37 cellular contexts compared by ENCODE assay signal in the genomic region with DNA sequence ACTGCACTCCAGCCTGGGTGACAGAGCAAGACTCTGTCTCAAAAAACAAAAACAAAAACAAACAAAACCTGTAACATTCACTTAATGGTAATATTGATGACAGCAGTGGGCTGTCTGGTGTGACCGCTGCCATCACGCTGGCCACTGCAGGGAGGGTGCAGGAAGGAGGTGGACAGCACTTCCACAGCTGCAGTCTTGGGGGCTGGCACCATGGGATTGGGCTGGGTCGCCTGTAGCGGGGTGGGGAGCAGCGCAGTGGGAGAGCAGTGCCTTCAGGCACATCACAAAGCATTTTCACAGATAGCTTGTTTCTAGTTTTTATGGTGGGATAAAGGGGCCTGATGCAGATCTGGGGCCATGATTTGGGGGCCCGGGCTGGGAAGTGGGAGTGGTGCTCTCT. TPM values are rescaled to one million over a fixed set of nuclear protein-coding genes. Genes with fewer than 3 reads are reported as not detected.
"Had no signal": no experiment of that assay in that cellular context is flagged by ENCODE, and none has a peak within 500 bp of the region (broad histone marks: within the 10 kb centered on the region; RNA-seq: fewer than 3 reads in every experiment).

No MANE protein-coding gene starts in this region.

- H3K36me3 ChIP-seq: ascending aorta, brain microvascular endothelial cell, breast epithelium had no signal

- H3K36me3 Mint-ChIP-seq: activated CD4-positive, alpha-beta memory T cell treated with anti-CD3 and anti-CD28 coated beads for 36 hours; activated naive CD4-positive, alpha-beta T cell treated with anti-CD3 and anti-CD28 coated beads, Interleukin-2, amount 10 ng/mL, durations not matched to agents 7 days and 5 days had no signal

- H3K4me3 ChIP-seq: ascending aorta, body of pancreas, breast epithelium had no signal

- H3K4me3 Mint-ChIP-seq: activated B cell treated with CpG ODN at 0.5 μM for 24 hours; activated CD4-positive, alpha-beta memory T cell treated with anti-CD3 and anti-CD28 coated beads for 36 hours; activated CD4-positive, alpha-beta T cell treated with anti-CD3 and anti-CD28 coated beads, Interleukin-2, amount 10 ng/mL, durations not matched to agents 24 days and 14 days; activated CD8-positive, alpha-beta T cell treated with anti-CD3 and anti-CD28 coated beads for 36 hours; activated naive CD4-positive, alpha-beta T cell treated with anti-CD3 and anti-CD28 coated beads, Interleukin-2, amount 10 ng/mL, durations not matched to agents 7 days and 5 days; activated naive CD4-positive, alpha-beta T cell treated with anti-CD3 and anti-CD28 coated beads, Interleukin-2, amount 50 U/mL, for 24 hours; activated naive CD8-positive, alpha-beta T cell; activated naive CD8-positive, alpha-beta T cell treated with anti-CD3 and anti-CD28 coated beads, Interleukin-2, amount 10 ng/mL, durations not matched to agents 7 days and 5 days; activated naive CD8-positive, alpha-beta T cell treated with anti-CD3 and anti-CD28 coated beads, Interleukin-2, amount 50 U/mL, for 24 hours; activated T-cell treated with anti-CD3 and anti-CD28 coated beads, Interleukin-2, amount 50 U/mL, for 4 hours; T-helper 1 cell treated with Interleukin-12 subunit alpha and Interleukin-12 subunit beta and Interleukin-4 antibody, amounts not matched to agents 30 μg/mL and 1 μg/mL, for 36 hours; T-helper 2 cell treated with Interferon-gamma antibody and Interleukin-4, amounts not matched to agents 5 μg/mL and 100 μg/mL, for 36 hours had no signal

- H3K9me3 Mint-ChIP-seq: activated B cell treated with CpG ODN at 0.5 μM for 24 hours; activated CD4-positive, alpha-beta memory T cell treated with anti-CD3 and anti-CD28 coated beads for 36 hours; activated CD4-positive, alpha-beta T cell treated with anti-CD3 and anti-CD28 coated beads, Interleukin-2, amount 10 ng/mL, durations not matched to agents 24 days and 14 days; activated CD8-positive, alpha-beta T cell treated with anti-CD3 and anti-CD28 coated beads for 36 hours; activated naive CD4-positive, alpha-beta T cell treated with anti-CD3 and anti-CD28 coated beads, Interleukin-2, amount 10 ng/mL, durations not matched to agents 7 days and 5 days; activated naive CD4-positive, alpha-beta T cell treated with anti-CD3 and anti-CD28 coated beads, Interleukin-2, amount 50 U/mL, for 24 hours; activated naive CD8-positive, alpha-beta T cell treated with anti-CD3 and anti-CD28 coated beads, Interleukin-2, amount 10 ng/mL, durations not matched to agents 7 days and 5 days; activated naive CD8-positive, alpha-beta T cell treated with anti-CD3 and anti-CD28 coated beads, Interleukin-2, amount 50 U/mL, for 24 hours; activated T-cell treated with anti-CD3 and anti-CD28 coated beads, Interleukin-2, amount 50 U/mL, for 4 hours; activated T-helper 2 cell treated with anti-CD3 and anti-CD28 coated beads, Interferon-gamma antibody, Interleukin-2, Interleukin-4, amounts not matched to agents 10 μg/mL and 5 μg/mL and 100 μg/mL, durations not matched to agents 14 hours and 24 hours and 36 hours; T-helper 1 cell treated with Interleukin-12 subunit alpha and Interleukin-12 subunit beta and Interleukin-4 antibody, amounts not matched to agents 30 μg/mL and 1 μg/mL, for 36 hours; T-helper 2 cell treated with Interferon-gamma antibody and Interleukin-4, amounts not matched to agents 5 μg/mL and 100 μg/mL, for 36 hours had no signal

- H3K27ac Mint-ChIP-seq: activated B cell treated with CpG ODN at 0.5 μM for 24 hours; activated CD4-positive, alpha-beta memory T cell treated with anti-CD3 and anti-CD28 coated beads for 36 hours; activated CD4-positive, alpha-beta T cell treated with anti-CD3 and anti-CD28 coated beads, Interleukin-2, amount 10 ng/mL, durations not matched to agents 24 days and 14 days; activated CD8-positive, alpha-beta T cell treated with anti-CD3 and anti-CD28 coated beads for 36 hours; activated naive CD4-positive, alpha-beta T cell treated with anti-CD3 and anti-CD28 coated beads, Interleukin-2, amount 10 ng/mL, durations not matched to agents 7 days and 5 days; activated naive CD4-positive, alpha-beta T cell treated with anti-CD3 and anti-CD28 coated beads, Interleukin-2, amount 50 U/mL, for 24 hours; activated naive CD8-positive, alpha-beta T cell; activated naive CD8-positive, alpha-beta T cell treated with anti-CD3 and anti-CD28 coated beads, Interleukin-2, amount 10 ng/mL, durations not matched to agents 7 days and 5 days; activated naive CD8-positive, alpha-beta T cell treated with anti-CD3 and anti-CD28 coated beads, Interleukin-2, amount 50 U/mL, for 24 hours; activated T-helper 2 cell treated with anti-CD3 and anti-CD28 coated beads, Interferon-gamma antibody, Interleukin-2, Interleukin-4, amounts not matched to agents 10 μg/mL and 5 μg/mL and 100 μg/mL, durations not matched to agents 14 hours and 24 hours and 36 hours; T-helper 1 cell treated with Interleukin-12 subunit alpha and Interleukin-12 subunit beta and Interleukin-4 antibody, amounts not matched to agents 30 μg/mL and 1 μg/mL, for 36 hours; T-helper 2 cell treated with Interferon-gamma antibody and Interleukin-4, amounts not matched to agents 5 μg/mL and 100 μg/mL, for 36 hours had no signal

- DNase-seq: activated B cell treated with CpG ODN at 0.5 μM for 24 hours; activated CD4-positive, alpha-beta memory T cell treated with anti-CD3 and anti-CD28 coated beads for 36 hours; activated CD4-positive, alpha-beta T cell treated with anti-CD3 and anti-CD28 coated beads for 4 hours; activated CD4-positive, alpha-beta T cell treated with anti-CD3 and anti-CD28 coated beads, Interleukin-2, amount 10 ng/mL, durations not matched to agents 24 days and 14 days; activated CD4-positive, alpha-beta T cell treated with anti-CD3 and anti-CD28 coated beads, Interleukin-2, amount 50 U/mL, for 1 hour; activated CD4-positive, alpha-beta T cell treated with anti-CD3 and anti-CD28 coated beads, Interleukin-2, amount 50 U/mL, for 4 hours; activated CD4-positive, CD25-positive, alpha-beta regulatory T cell treated with anti-CD3 and anti-CD28 coated beads, Interleukin-2, amount 50 U/mL, for 72 hours; activated CD8-positive, alpha-beta memory T cell treated with anti-CD3 and anti-CD28 coated beads, Interleukin-2, amount 50 U/mL, for 4 hours; activated CD8-positive, alpha-beta T cell treated with anti-CD3 and anti-CD28 coated beads for 36 hours; activated effector memory CD4-positive, alpha-beta T cell treated with Interleukin-2 at 50 U/mL for 16 hours; activated gamma-delta T cell; activated naive CD4-positive, alpha-beta T cell treated with anti-CD3 and anti-CD28 coated beads, Interleukin-2, amount 10 ng/mL, durations not matched to agents 7 days and 5 days; activated naive CD4-positive, alpha-beta T cell treated with Interleukin-2 at 50 U/mL for 16 hours; activated naive CD8-positive, alpha-beta T cell treated with anti-CD3 and anti-CD28 coated beads, Interleukin-2, amount 10 ng/mL, durations not matched to agents 7 days and 5 days; activated naive CD8-positive, alpha-beta T cell treated with anti-CD3 and anti-CD28 coated beads, Interleukin-2, amount 50 U/mL, for 24 hours; activated T-cell treated with anti-CD3 and anti-CD28 coated beads for 4 hours; activated T-cell treated with anti-CD3 and anti-CD28 coated beads, Interleukin-2, amount 50 U/mL, for 1 hour; activated T-cell treated with anti-CD3 and anti-CD28 coated beads, Interleukin-2, amount 50 U/mL, for 4 hours; amygdala; anterior cingulate cortex; body of pancreas; brain microvascular endothelial cell; central memory CD4-positive, alpha-beta T cell; SW 1271; T-helper 1 cell; T-helper 2 cell; T-helper 9 cell had no signal

- H3K27me3 ChIP-seq: ascending aorta, body of pancreas, breast epithelium had no signal

- ATAC-seq: activated CD8-positive, alpha-beta T cell treated with anti-CD3 and anti-CD28 coated beads for 36 hours; activated naive CD8-positive, alpha-beta T cell treated with anti-CD3 and anti-CD28 coated beads, Interleukin-2, amount 50 U/mL, for 24 hours; activated T-cell treated with anti-CD3 and anti-CD28 coated beads, Interleukin-2, amount 50 U/mL, for 4 hours; body of pancreas had no signal

- H3K9me3 ChIP-seq: ascending aorta, body of pancreas, breast epithelium had no signal

- H3K27ac ChIP-seq: ascending aorta, body of pancreas, brain microvascular endothelial cell, breast epithelium, VCaP had no signal

- H3K4me1 Mint-ChIP-seq: activated B cell treated with CpG ODN at 0.5 μM for 24 hours; activated CD4-positive, alpha-beta T cell treated with anti-CD3 and anti-CD28 coated beads, Interleukin-2, amount 10 ng/mL, durations not matched to agents 24 days and 14 days; activated naive CD4-positive, alpha-beta T cell treated with anti-CD3 and anti-CD28 coated beads, Interleukin-2, amount 10 ng/mL, durations not matched to agents 7 days and 5 days; activated naive CD4-positive, alpha-beta T cell treated with anti-CD3 and anti-CD28 coated beads, Interleukin-2, amount 50 U/mL, for 24 hours; activated naive CD8-positive, alpha-beta T cell treated with anti-CD3 and anti-CD28 coated beads, Interleukin-2, amount 10 ng/mL, durations not matched to agents 7 days and 5 days; activated naive CD8-positive, alpha-beta T cell treated with anti-CD3 and anti-CD28 coated beads, Interleukin-2, amount 50 U/mL, for 24 hours had no signal

- H3K4me1 ChIP-seq: ascending aorta, body of pancreas had no signal

RNA-seq across cellular contexts. Expression of a gene that starts 5.3 kb away (rescaled TPM):
- total RNA-seq: activated B cell treated with CpG ODN at 0.5 μM for 24 hours; activated CD4-positive, alpha-beta memory T cell treated with anti-CD3 and anti-CD28 coated beads for 36 hours; activated CD4-positive, alpha-beta T cell treated with anti-CD3 and anti-CD28 coated beads, Interleukin-2, amount 10 ng/mL, durations not matched to agents 24 days and 14 days; activated CD8-positive, alpha-beta memory T cell treated with anti-CD3 and anti-CD28 coated beads for 36 hours; activated CD8-positive, alpha-beta T cell treated with anti-CD3 and anti-CD28 coated beads for 36 hours; activated naive CD8-positive, alpha-beta T cell treated with anti-CD3 and anti-CD28 coated beads, Interleukin-2, amount 10 ng/mL, durations not matched to agents 7 days and 5 days; activated T-cell treated with anti-CD3 and anti-CD28 coated beads, Interleukin-2, amount 50 U/mL, for 4 hours; activated T-helper 2 cell treated with anti-CD3 and anti-CD28 coated beads, Interferon-gamma antibody, Interleukin-2, Interleukin-4, amounts not matched to agents 10 μg/mL and 5 μg/mL and 100 μg/mL, durations not matched to agents 14 hours and 24 hours and 36 hours; ascending aorta; body of pancreas; breast epithelium; cardiac septum had no signal

RNA-seq across cellular contexts. Expression of a gene that starts 12.7 kb away (rescaled TPM):
- total RNA-seq: activated B cell treated with CpG ODN at 0.5 μM for 24 hours; activated CD4-positive, alpha-beta memory T cell treated with anti-CD3 and anti-CD28 coated beads for 36 hours; activated CD4-positive, alpha-beta T cell treated with anti-CD3 and anti-CD28 coated beads, Interleukin-2, amount 10 ng/mL, durations not matched to agents 24 days and 14 days; activated CD8-positive, alpha-beta memory T cell treated with anti-CD3 and anti-CD28 coated beads for 36 hours; activated CD8-positive, alpha-beta T cell treated with anti-CD3 and anti-CD28 coated beads for 36 hours; activated naive CD8-positive, alpha-beta T cell treated with anti-CD3 and anti-CD28 coated beads, Interleukin-2, amount 10 ng/mL, durations not matched to agents 7 days and 5 days; activated T-cell treated with anti-CD3 and anti-CD28 coated beads, Interleukin-2, amount 50 U/mL, for 4 hours; activated T-helper 2 cell treated with anti-CD3 and anti-CD28 coated beads, Interferon-gamma antibody, Interleukin-2, Interleukin-4, amounts not matched to agents 10 μg/mL and 5 μg/mL and 100 μg/mL, durations not matched to agents 14 hours and 24 hours and 36 hours; ascending aorta; body of pancreas; breast epithelium had no signal
